ENCODE assay signal across 18 cellular contexts in the genomic region with DNA sequence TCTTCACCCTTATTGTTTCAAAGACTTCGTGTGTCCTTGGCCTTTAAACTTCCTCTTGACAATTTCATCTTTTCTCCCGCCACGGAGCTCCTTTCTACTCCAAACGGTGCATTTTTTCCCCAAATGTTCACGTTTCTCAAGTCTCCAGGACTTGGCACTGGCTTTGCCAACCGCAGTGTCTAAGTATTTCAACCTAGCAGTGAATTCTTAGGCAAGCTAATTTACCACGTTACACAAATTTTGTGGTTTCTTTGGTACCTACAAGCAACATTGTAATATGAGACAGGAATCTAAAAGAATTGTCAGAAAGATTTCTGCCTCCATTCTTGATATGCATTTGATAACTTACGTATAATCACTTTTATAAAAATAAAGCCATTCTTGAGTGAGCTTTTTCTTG. TPM values are rescaled to one million over a fixed set of nuclear protein-coding genes. Genes with fewer than 3 reads are reported as not detected.
DNase-seq lines count a peak whose midpoint lies in the region; ATAC-seq and TF ChIP-seq lines count a peak whose summit lies in the region.
"Had no signal": no experiment of that assay in that cellular context is flagged by ENCODE, and none has a peak within 500 bp of the region (broad histone marks: within the 10 kb centered on the region; RNA-seq: fewer than 3 reads in every experiment).

No MANE protein-coding gene starts in this region.

- DNase-seq in activated naive CD4-positive, alpha-beta T cell treated with anti-CD3 and anti-CD28 coated beads, Interleukin-2, amount 50 U/mL, for 16 hours, result no peak
- DNase-seq in Panc1 (ENCODE audit: low read depth, low spot score) (no peak), endodermal cell (no peak), osteocyte (ENCODE audit: extremely low spot score, unreplicated experiment) (no peak), T-helper 9 cell (no peak), left colon (no peak)
- DNase-seq: activated B cell treated with CpG ODN at 0.5 μM for 24 hours; amniotic stem cell; CD8-positive, alpha-beta T cell; NCI-H2029 treated with DMSO at 0.1 percent for 48 hours; NCI-H748 treated with DMSO at 0.1 percent for 48 hours had no signal

- H3K9ac ChIP-seq in endodermal cell (ENCODE audit: extremely low read depth, low read length, poor library complexity, severe bottlenecking), result peak overlapping the region; percentile 34

- H3K4me1 ChIP-seq in Panc1 (ENCODE audit: control insufficient read depth, insufficient read depth, low read length) (peaks cover 22% of the 10 kb centered on the region), endodermal cell (ENCODE audit: control insufficient read depth, insufficient read depth, low read length) (peaks cover 22% of the 10 kb centered on the region)

- H3K4me3 Mint-ChIP-seq in activated naive CD4-positive, alpha-beta T cell treated with anti-CD3 and anti-CD28 coated beads, Interleukin-2, amount 50 U/mL, for 24 hours, result no peak overlapping the region
- H3K4me3 Mint-ChIP-seq in endodermal cell, result peak overlapping the region; percentile 94
- peak overlapping the region; percentile 51 for H3K4me3 Mint-ChIP-seq in osteocyte (ENCODE audit: unreplicated experiment)
- H3K4me3 Mint-ChIP-seq: activated B cell treated with CpG ODN at 0.5 μM for 24 hours; activated T-helper 1 cell treated with anti-CD3 and anti-CD28 coated beads, Interleukin-12 subunit alpha, Interleukin-12 subunit beta, Interleukin-2, Interleukin-4 antibody, amounts not matched to agents 30 ng/mL and 10 ng/mL and 1 ng/mL, durations not matched to agents 14 hours and 24 hours and 36 hours; CD8-positive, alpha-beta T cell had no signal

- in situ Hi-C loops in Panc1 (cut with HindIII; ENCODE audit: low pct_unique_long_range_greater_than_20kb, low sequenced_read_pairs), result no loop called here

- 30 to 49% methylated on average over 8 of the region's 8 CpGs for WGBS in endodermal cell (ENCODE audit: insufficient coverage in 1 of 2, insufficient read length in 1 of 2), 2 experiments

- H3K4me1 Mint-ChIP-seq in activated naive CD4-positive, alpha-beta T cell treated with anti-CD3 and anti-CD28 coated beads, Interleukin-2, amount 50 U/mL, for 24 hours, result peaks cover 17% of the 10 kb centered on the region
- H3K4me1 Mint-ChIP-seq in endodermal cell, result peaks cover 68% of the 10 kb centered on the region
- peaks cover 76% of the 10 kb centered on the region for H3K4me1 Mint-ChIP-seq in osteocyte (ENCODE audit: unreplicated experiment)

- POLR2A ChIA-PET in Panc1 (lab: Charles Lee), result interaction anchor here (0.7 kb wide), 1 partner anchor 141 kb away, joined by 3 read pairs; no protein-coding TSS in a partner anchor

- H3K27ac ChIP-seq in Panc1 (ENCODE audit: low read length) (peak overlapping the region; percentile 75), endodermal cell (ENCODE audit: low read depth, low read length) (no peak overlapping the region)
- H3K27ac ChIP-seq: coronary artery, epithelial cell of prostate, gastroesophageal sphincter had no signal

- peaks cover 11% of the 10 kb centered on the region for H3K36me3 Mint-ChIP-seq in activated naive CD4-positive, alpha-beta T cell treated with anti-CD3 and anti-CD28 coated beads, Interleukin-2, amount 50 U/mL, for 24 hours
- H3K36me3 Mint-ChIP-seq in endodermal cell (ENCODE audit: low read depth) (no peaks in the 10 kb centered on the region), osteocyte (ENCODE audit: unreplicated experiment) (peaks cover 3% of the 10 kb centered on the region)
- H3K36me3 Mint-ChIP-seq: CD8-positive, alpha-beta T cell had no signal

- BruUV-seq in Panc1 (replicated peaks; lab: Mats Ljungman, UMichigan), result no TSS peak

- H3K27me3 Mint-ChIP-seq in activated naive CD4-positive, alpha-beta T cell treated with anti-CD3 and anti-CD28 coated beads, Interleukin-2, amount 50 U/mL, for 24 hours, result peaks cover 76% of the 10 kb centered on the region
- H3K27me3 Mint-ChIP-seq in endodermal cell (ENCODE audit: insufficient read depth) (peaks cover 50% of the 10 kb centered on the region), osteocyte (ENCODE audit: unreplicated experiment) (peaks cover 6% of the 10 kb centered on the region)

- CTCF ChIA-PET in Panc1 (lab: Charles Lee), result interaction anchor here (0.7 to 0.8 kb wide), 2 partner anchors 97 to 243 kb away, joined by 3 to 7 read pairs; a partner anchor contains a TSS

- H3K27me3 ChIP-seq in Panc1 (ENCODE audit: control insufficient read depth, insufficient read depth, low read length) (no peaks in the 10 kb centered on the region), endodermal cell (ENCODE audit: control insufficient read depth, insufficient read depth, low read length, poor library complexity, severe bottlenecking) (peaks cover 51% of the 10 kb centered on the region)

- H3K36me3 ChIP-seq in Panc1 (ENCODE audit: control insufficient read depth, insufficient read depth, low read length) (no peaks in the 10 kb centered on the region), endodermal cell (ENCODE audit: control insufficient read depth, insufficient read depth, low read length) (no peaks in the 10 kb centered on the region)
- H3K36me3 ChIP-seq: gastroesophageal sphincter had no signal

- no peaks in the 10 kb centered on the region for H3K9me3 ChIP-seq in Panc1 (ENCODE audit: control insufficient read depth, insufficient read depth, low read depth, low read length)
- H3K9me3 ChIP-seq in endodermal cell (ENCODE audit: control insufficient read depth, low read length), result no peaks in the 10 kb centered on the region

- H3K4me3 ChIP-seq in Panc1 (ENCODE audit: low read depth in 2 of 2, low read length in 2 of 2) (no peak overlapping the region), endodermal cell (ENCODE audit: low read length) (no peak overlapping the region)
- H3K4me3 ChIP-seq: coronary artery, gastroesophageal sphincter had no signal

- peak overlapping the region; percentile 51 for H3K27ac Mint-ChIP-seq in activated naive CD4-positive, alpha-beta T cell treated with anti-CD3 and anti-CD28 coated beads, Interleukin-2, amount 50 U/mL, for 24 hours
- no peak overlapping the region for H3K27ac Mint-ChIP-seq in endodermal cell
- peak overlapping the region; percentile 96 for H3K27ac Mint-ChIP-seq in osteocyte (ENCODE audit: unreplicated experiment)
- H3K27ac Mint-ChIP-seq: activated B cell treated with CpG ODN at 0.5 μM for 24 hours; CD8-positive, alpha-beta T cell had no signal

- no peak for TF ChIP-seq CTCF in Panc1 (IDR thresholded peaks at IDR 0.05)
- TF ChIP-seq CTCF in endodermal cell (conservative IDR thresholded peaks at IDR 0.05), result no peak
- no peak for TF ChIP-seq CTCF in osteocyte (IDR thresholded peaks at IDR 0.05)

- ATAC-seq in Panc1 (no peak), left colon (no peak), GM21737 (IDR thresholded peaks at IDR 0.05; ENCODE audit: unreplicated experiment) (no peak)
- ATAC-seq: CD8-positive, alpha-beta T cell; gastroesophageal sphincter; right cardiac atrium had no signal

- intact Hi-C loops in Panc1 (cut with micrococcal nuclease; ENCODE audit: unreplicated experiment) (no loop called here), left colon (cut with DNase I, micrococcal nuclease) (no loop called here)

- H3K9me3 Mint-ChIP-seq in activated naive CD4-positive, alpha-beta T cell treated with anti-CD3 and anti-CD28 coated beads, Interleukin-2, amount 50 U/mL, for 24 hours, result peaks cover 28% of the 10 kb centered on the region
- H3K9me3 Mint-ChIP-seq in endodermal cell, result no peaks in the 10 kb centered on the region
- no peaks in the 10 kb centered on the region for H3K9me3 Mint-ChIP-seq in osteocyte (ENCODE audit: unreplicated experiment)
- H3K9me3 Mint-ChIP-seq: activated T-helper 1 cell treated with anti-CD3 and anti-CD28 coated beads, Interleukin-12 subunit alpha, Interleukin-12 subunit beta, Interleukin-2, Interleukin-4 antibody, amounts not matched to agents 30 ng/mL and 10 ng/mL and 1 ng/mL, durations not matched to agents 14 hours and 24 hours and 36 hours had no signal

RNA-seq across cellular contexts. Expression of a gene that starts 10.8 kb away (rescaled TPM):
- total RNA-seq in Panc1 (2021; ENCODE audit: unreplicated experiment), result 54.5 TPM
- 43.4 TPM for polyA plus RNA-seq in Panc1 (2012; ENCODE audit: insufficient read length)
- total RNA-seq in endodermal cell, result 100 to 1,000 TPM; 182 to 301 TPM
- 198 TPM for polyA plus RNA-seq in endodermal cell (2013, experiment 1 of 2)
- polyA plus RNA-seq in endodermal cell (2013, experiment 2 of 2), result 160 TPM
- total RNA-seq in osteocyte, result 177 and 196 TPM in 2 replicates
- total RNA-seq in left colon, result under 1 TPM; 0.08 to 0.27 TPM
- total RNA-seq: activated B cell treated with CpG ODN at 0.5 μM for 24 hours; CD8-positive, alpha-beta T cell; gastroesophageal sphincter; right cardiac atrium had no signal
- polyA plus RNA-seq: right cardiac atrium had no signal

RNA-seq across cellular contexts. Expression of a gene that starts 20.8 kb away (rescaled TPM):
- total RNA-seq in Panc1 (2021; ENCODE audit: unreplicated experiment) (5.2 TPM), endodermal cell (10 to 100 TPM; 11.0 to 13.7 TPM), osteocyte (8.8 and 9.4 TPM in 2 replicates), left colon (not detected)
- 2.8 TPM for polyA plus RNA-seq in Panc1 (2012; ENCODE audit: insufficient read length)
- 40.1 TPM for polyA plus RNA-seq in endodermal cell (2013, experiment 1 of 2)
- polyA plus RNA-seq in endodermal cell (2013, experiment 2 of 2), result 36.9 TPM
- total RNA-seq: activated B cell treated with CpG ODN at 0.5 μM for 24 hours; activated T-helper 1 cell treated with anti-CD3 and anti-CD28 coated beads, Interleukin-12 subunit alpha, Interleukin-12 subunit beta, Interleukin-2, Interleukin-4 antibody, amounts not matched to agents 30 ng/mL and 10 ng/mL and 1 ng/mL, durations not matched to agents 14 hours and 24 hours and 36 hours; CD8-positive, alpha-beta T cell; gastroesophageal sphincter; right cardiac atrium had no signal
- polyA plus RNA-seq: right cardiac atrium had no signal

Comparison
In these comparisons a context has a peak if more than half of its experiments do, and no peak if none do; other contexts are left out.
1. RNA of a gene that starts 10.8 kb away (total RNA-seq): 182 to 301 TPM in endodermal cell, 177 to 196 TPM in osteocyte and 54.5 TPM in Panc1 (single experiment); 0.08 to 0.27 TPM in left colon; every median in the first group is over 10 times any median in the second.